In genomic region chr7:33946094-33946699, GRCh38 we compare ENCODE assay signal across 17 cellular contexts. TPM values are rescaled to one million over a fixed set of nuclear protein-coding genes. Genes with fewer than 3 reads are reported as not detected.
DNase-seq lines count a peak whose midpoint lies in the region; ATAC-seq and TF ChIP-seq lines count a peak whose summit lies in the region.
"Had no signal": no experiment of that assay in that cellular context is flagged by ENCODE, and none has a peak within 500 bp of the region (broad histone marks: within the 10 kb centered on the region; RNA-seq: fewer than 3 reads in every experiment).

No MANE protein-coding gene starts in this region.

- POLR2A ChIA-PET in PC-3 (lab: Charles Lee; ENCODE audit: unreplicated experiment) = no interaction called here

- H3F3A ChIP-seq in PC-3 (ENCODE audit: low read length, unreplicated experiment) = no peaks in the 10 kb centered on the region

- no peaks in the 10 kb centered on the region for H3K4me1 ChIP-seq in PC-3 (ENCODE audit: insufficient read depth, low read length)
- H3K4me1 ChIP-seq in mesendoderm (ENCODE audit: control insufficient read depth, low read depth, low read length) = peaks cover 1% of the 10 kb centered on the region
- H3K4me1 ChIP-seq: Peyer's patch had no signal

- H3K36me3 ChIP-seq in PC-3 (ENCODE audit: low read depth, low read length) (no peaks in the 10 kb centered on the region), mesendoderm (ENCODE audit: control insufficient read depth, insufficient read depth, low read length) (no peaks in the 10 kb centered on the region)
- H3K36me3 ChIP-seq: Peyer's patch had no signal

- H4K5ac ChIP-seq in mesendoderm (ENCODE audit: low read length) = no peak overlapping the region

- WGBS in mesendoderm (ENCODE audit: extremely low coverage, insufficient coverage, low lambda C conversion rate) = no CpG with 5 or more reads among the region's 3 CpGs

- H2BK15ac ChIP-seq in mesendoderm (replicated peaks; ENCODE audit: low read depth) = no peak overlapping the region

- H3K79me1 ChIP-seq in mesendoderm (ENCODE audit: low read length) = no peaks in the 10 kb centered on the region

- BruUV-seq in PC-3 (replicated peaks; lab: Mats Ljungman, UMichigan) = no TSS peak

- H3K27me3 ChIP-seq in PC-3 (ENCODE audit: low read length) = 0 out of 2 replicates have a peak, but pooled peaks cover 8% of the 10 kb centered on the region
- H3K27me3 ChIP-seq in mesendoderm (ENCODE audit: insufficient read depth, low read length, poor library complexity) = no peaks in the 10 kb centered on the region
- H3K27me3 ChIP-seq: Peyer's patch had no signal

- DNase-seq in HPDE6-E6E7 (ENCODE audit: extremely low spot score) (peak; percentile 37), PC-3 (peak; percentile 68), cerebellum (ENCODE audit: low spot score) (peak; percentile 23), mesendoderm (peak; percentile 65), activated gamma-delta T cell (lab: John Stamatoyannopoulos, UW) (no peak), mucosa of gallbladder (ENCODE audit: low spot score) (no peak)
- DNase-seq: ACHN; CD8-positive, alpha-beta memory T cell; DMS79 treated with DMSO at 0.1 percent for 48 hours; H9; NCI-H1105 treated with DMSO at 0.1 percent for 48 hours; NCI-H2107; NCI-H2227 treated with DMSO at 0.1 percent for 48 hours; Peyer's patch; Right ventricle myocardium superior; SW 1271 had no signal

- H3K4me2 ChIP-seq in PC-3 (ENCODE audit: low read length) = no peak overlapping the region
- no peak overlapping the region for H3K4me2 ChIP-seq in mesendoderm (ENCODE audit: low read length)

- CTCF ChIA-PET in PC-3 (lab: Charles Lee) = no interaction called here

- H2BK5ac ChIP-seq in mesendoderm (ENCODE audit: low read length) = no peak overlapping the region

- H3K23ac ChIP-seq in mesendoderm (ENCODE audit: low read length) = no peak overlapping the region

- no peak overlapping the region for H3K9ac ChIP-seq in PC-3 (ENCODE audit: low read length)
- H3K9ac ChIP-seq in mesendoderm (ENCODE audit: low read length) = no peak overlapping the region

- H4K8ac ChIP-seq in mesendoderm (ENCODE audit: low read depth, low read length) = no peak overlapping the region

- H3K79me2 ChIP-seq in PC-3 (ENCODE audit: low read length) = no peaks in the 10 kb centered on the region
- no peaks in the 10 kb centered on the region for H3K79me2 ChIP-seq in mesendoderm (ENCODE audit: control insufficient read depth, insufficient read depth, low read length)

- no peak overlapping the region for H2AFZ ChIP-seq in PC-3 (ENCODE audit: low read length)

- intact Hi-C loops in PC-3 (cut with micrococcal nuclease) = no loop called here

- H2AK5ac ChIP-seq in mesendoderm (ENCODE audit: low read length) = no peak overlapping the region

- H2BK120ac ChIP-seq in mesendoderm (ENCODE audit: low read depth, low read length) = no peak overlapping the region

- no peak overlapping the region for H3K4ac ChIP-seq in mesendoderm (ENCODE audit: low read depth, low read length)

- H4K20me1 ChIP-seq in PC-3 (ENCODE audit: low read length) = no peaks in the 10 kb centered on the region

- H3K4me3 ChIP-seq in PC-3 (ENCODE audit: low read length) = no peak overlapping the region
- H3K4me3 ChIP-seq in mesendoderm (ENCODE audit: low read length) = no peak overlapping the region
- H3K4me3 ChIP-seq: Peyer's patch had no signal

- no peak overlapping the region for H3K27ac ChIP-seq in PC-3 (ENCODE audit: low read length)
- no peak overlapping the region for H3K27ac ChIP-seq in mesendoderm (ENCODE audit: low read depth, low read length)
- H3K27ac ChIP-seq: Peyer's patch had no signal

- no peak overlapping the region for H3K56ac ChIP-seq in mesendoderm (ENCODE audit: low read length)

- no peaks in the 10 kb centered on the region for H3K9me2 ChIP-seq in PC-3 (replicated peaks; ENCODE audit: low read length)

- no peak overlapping the region for H3K18ac ChIP-seq in mesendoderm (ENCODE audit: low read length)

- ATAC-seq in PC-3 (peak; percentile 64; the same call in 1 of the 2 replicates), GM21825 (IDR thresholded peaks at IDR 0.05; ENCODE audit: unreplicated experiment) (no peak)

- no peaks in the 10 kb centered on the region for H3K9me3 ChIP-seq in PC-3 (ENCODE audit: low read length)
- H3K9me3 ChIP-seq: Peyer's patch had no signal

- TF ChIP-seq CTCF in PC-3 (conservative IDR thresholded peaks at IDR 0.05; ENCODE audit: low read depth, low read length) = no peak

RNA-seq across cellular contexts. Expression of gene BMPER, which starts 40.9 kb away (rescaled TPM):
- total RNA-seq in PC-3 (2014; rRNA removed) (0.06 and 0.11 TPM in 2 replicates), cerebellum (3.8 TPM), mucosa of gallbladder (5.0 TPM)
- polyA plus RNA-seq in mesendoderm (2013, experiment 1 of 2) = 0.52 TPM
- polyA plus RNA-seq in mesendoderm (2013, experiment 2 of 2) = 0.64 TPM
- total RNA-seq: CD8-positive, alpha-beta memory T cell had no signal
- polyA plus RNA-seq: CD8-positive, alpha-beta memory T cell had no signal

Comparison
In these comparisons a context has a peak if more than half of its experiments do, and no peak if none do; other contexts are left out.
1. DNase-seq: peak in HPDE6-E6E7 (single experiment), PC-3 (single experiment), cerebellum (single experiment) and mesendoderm (single experiment); none in activated gamma-delta T cell (single experiment) and mucosa of gallbladder (single experiment).